In the genomic region with DNA sequence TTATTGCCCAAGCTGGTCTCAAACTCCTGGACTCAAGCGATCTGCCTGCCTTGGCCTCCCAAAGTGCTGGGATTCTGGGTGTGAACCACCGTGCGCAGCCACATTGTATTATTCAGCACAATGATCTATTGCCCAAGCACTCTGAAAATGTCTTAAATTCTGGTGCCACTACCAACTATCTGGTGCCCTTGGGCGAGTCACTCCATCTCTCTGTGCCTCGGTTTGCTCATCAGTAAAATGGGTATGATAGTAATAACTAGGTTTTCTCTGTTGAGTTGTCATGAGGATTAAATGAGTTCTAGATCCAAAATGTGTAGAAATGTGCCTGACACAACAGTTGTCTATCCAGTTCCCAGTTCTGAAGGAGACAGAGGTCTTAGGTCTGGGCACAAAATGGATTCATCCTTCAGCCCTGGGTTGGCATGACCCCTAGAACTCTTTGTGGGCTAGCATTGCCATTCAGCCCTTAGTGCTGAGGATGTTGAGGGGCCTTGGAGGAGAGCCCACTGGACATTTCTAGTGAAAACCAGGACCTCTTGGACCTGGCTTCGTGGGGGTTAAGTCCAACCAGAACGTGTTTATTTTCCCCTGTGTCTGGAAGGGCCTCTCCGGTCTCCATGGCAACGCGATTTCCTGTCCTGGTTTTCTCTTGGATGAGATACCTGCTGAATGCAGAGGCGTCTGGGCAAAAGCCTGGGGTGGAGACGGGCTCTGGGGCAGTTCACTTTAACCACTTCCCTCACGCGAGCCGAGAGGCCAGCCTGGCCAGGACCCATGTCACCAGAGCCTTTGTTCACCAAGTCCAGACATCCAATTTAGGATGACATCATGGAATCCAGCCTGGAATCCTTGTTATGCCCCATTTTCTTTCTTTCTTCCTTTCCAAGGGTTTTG, we compare ENCODE assay signal across 9 cellular contexts. TPM values are rescaled to one million over a fixed set of nuclear protein-coding genes. Genes with fewer than 3 reads are reported as not detected.
A peak's percentile ranks its signal among the peaks of the same experiment; 100 is the strongest.
DNase-seq lines count a peak whose midpoint lies in the region; ATAC-seq and TF ChIP-seq lines count a peak whose summit lies in the region.
"Had no signal": no experiment of that assay in that cellular context is flagged by ENCODE, and none has a peak within 500 bp of the region (broad histone marks: within the 10 kb centered on the region; RNA-seq: fewer than 3 reads in every experiment).

No MANE protein-coding gene starts in this region.

- H3K4me3 ChIP-seq in thoracic aorta, result peak overlapping the region; percentile 36

- ATAC-seq in thoracic aorta (ENCODE audit: insufficient number of reproducible peaks, low FRiP score, low read depth) (peak; percentile 71), HG03460 (IDR thresholded peaks at IDR 0.05; ENCODE audit: unreplicated experiment) (no peak), HG02973 (IDR thresholded peaks at IDR 0.05; ENCODE audit: unreplicated experiment) (no peak)

- H3K9me3 ChIP-seq in thoracic aorta, result no peaks in the 10 kb centered on the region

- H3K27me3 ChIP-seq in thoracic aorta (replicated peaks; ENCODE audit: insufficient read depth), result no peaks in the 10 kb centered on the region

- DNase-seq in DMS 273 (lab: John Stamatoyannopoulos, UW; ENCODE audit: unreplicated experiment), result peak; percentile 61
- DNase-seq in DMS 273 treated with DMSO at 0.1 percent for 48 hours (lab: John Stamatoyannopoulos, UW), result no peak
- peak in 41 of 61 donors; percentile 9 to 95 (median 28) for DNase-seq in caudate nucleus (lab: John Stamatoyannopoulos, UW)
- peak; percentile 84 for DNase-seq in kidney tubule cell (ENCODE audit: low spot score)
- DNase-seq in thoracic aorta (ENCODE audit: low spot score), result peak; percentile 41
- no peak for DNase-seq in SKM-1 treated with dmso at 0.1 percent for 144 hours (lab: John Stamatoyannopoulos, UW; ENCODE audit: unreplicated experiment)

- H3K27ac ChIP-seq in caudate nucleus (ENCODE audit: low read depth, low read length) (peak overlapping the region; percentile 80), thoracic aorta (peak overlapping the region; percentile 44 to 67)
- H3K27ac ChIP-seq: 22Rv1 had no signal

- peaks cover 4 to 20% of the 10 kb centered on the region in 2 donors for H3K4me1 ChIP-seq in thoracic aorta (ENCODE audit: control insufficient read depth in 1 of 2, low read depth in 2 of 2)

- no peak for TF ChIP-seq CTCF in thoracic aorta (IDR thresholded peaks at IDR 0.05)

- no peaks in the 10 kb centered on the region for H3K36me3 ChIP-seq in thoracic aorta

RNA-seq across cellular contexts. Expression of gene TNRC6A, which starts 43.7 kb away (rescaled TPM):
- 10 to 100 TPM; 45.6 to 85.4 TPM for total RNA-seq in thoracic aorta

Comparison
In these comparisons a context has a peak if more than half of its experiments do, and no peak if none do; other contexts are left out.
1. DNase-seq: peak in DMS 273 (single experiment), caudate nucleus (41 of 61), kidney tubule cell (single experiment) and thoracic aorta (single experiment); none in DMS 273 treated with DMSO at 0.1 percent for 48 hours (single experiment) and SKM-1 treated with dmso at 0.1 percent for 144 hours (single experiment).